In genomic region chr11:86212212-86212611, GRCh38 we compare ENCODE assay signal across 17 cellular contexts.
"Had no signal": no experiment of that assay in that cellular context is flagged by ENCODE, and none has a peak within 500 bp of the region (broad histone marks: within the 10 kb centered on the region; RNA-seq: fewer than 3 reads in every experiment).

No MANE protein-coding gene starts in this region.

- FAIRE-seq: islet of Langerhans had no signal

- H3K9ac ChIP-seq: parathyroid adenoma had no signal

- H3K27ac ChIP-seq: ascending aorta, coronary artery, foreskin keratinocyte, lower lobe of right lung, parathyroid adenoma, tibial artery had no signal

- H3K27ac Mint-ChIP-seq: activated naive CD4-positive, alpha-beta T cell treated with anti-CD3 and anti-CD28 coated beads, Interleukin-2, amount 10 ng/mL, durations not matched to agents 7 days and 5 days; nephron had no signal

- H3K4me3 Mint-ChIP-seq: activated B cell treated with CpG ODN at 0.5 μM for 24 hours; activated naive CD4-positive, alpha-beta T cell treated with anti-CD3 and anti-CD28 coated beads, Interleukin-2, amount 10 ng/mL, durations not matched to agents 7 days and 5 days; nephron; stimulated activated naive B cell treated with anti-CD40 and anti-IgM and Interleukin-4, amounts not matched to agents 10 μg/mL and 1 μg/mL and 100 μg/mL, for 72 hours had no signal

- H3K27me3 Mint-ChIP-seq: activated B cell treated with CpG ODN at 0.5 μM for 24 hours; activated naive CD4-positive, alpha-beta T cell treated with anti-CD3 and anti-CD28 coated beads, Interleukin-2, amount 10 ng/mL, durations not matched to agents 7 days and 5 days; stimulated activated naive B cell treated with anti-CD40 and anti-IgM and Interleukin-4, amounts not matched to agents 10 μg/mL and 1 μg/mL and 100 μg/mL, for 72 hours had no signal

- ATAC-seq: lower lobe of right lung; sciatic nerve; stimulated activated naive B cell treated with anti-CD40 and anti-IgM and Interleukin-4, amounts not matched to agents 10 μg/mL and 1 μg/mL and 100 μg/mL, for 72 hours had no signal

- DNase-seq: activated B cell treated with CpG ODN at 0.5 μM for 24 hours; activated CD4-positive, alpha-beta T cell treated with anti-CD3 and anti-CD28 coated beads for 48 hours; activated naive CD4-positive, alpha-beta T cell treated with anti-CD3 and anti-CD28 coated beads, Interleukin-2, amount 10 ng/mL, durations not matched to agents 7 days and 5 days; glutamatergic neuron; hippocampal formation; lower lobe of right lung; stimulated activated CD4-positive, alpha-beta T cell treated with anti-CD3 and anti-CD28 coated beads, Interleukin-4, amount 100 ng/mL, for 24 hours; stimulated activated naive B cell treated with anti-CD40 and anti-IgM and Interleukin-4, amounts not matched to agents 10 μg/mL and 1 μg/mL and 100 μg/mL, for 72 hours; T-helper 9 cell; tibial artery had no signal

- H3K27me3 ChIP-seq: ascending aorta, tibial artery had no signal

- H3K36me3 Mint-ChIP-seq: activated naive CD4-positive, alpha-beta T cell treated with anti-CD3 and anti-CD28 coated beads, Interleukin-2, amount 10 ng/mL, durations not matched to agents 7 days and 5 days had no signal

- H3K9me3 ChIP-seq: ascending aorta, lower lobe of right lung, tibial artery had no signal

- H3K79me2 ChIP-seq: parathyroid adenoma had no signal

- H3K9me3 Mint-ChIP-seq: activated B cell treated with CpG ODN at 0.5 μM for 24 hours; activated naive CD4-positive, alpha-beta T cell treated with anti-CD3 and anti-CD28 coated beads, Interleukin-2, amount 10 ng/mL, durations not matched to agents 7 days and 5 days had no signal

- H3K4me3 ChIP-seq: ascending aorta, coronary artery, lower lobe of right lung, tibial artery had no signal

- H3K36me3 ChIP-seq: ascending aorta, lower lobe of right lung, tibial artery had no signal

- H3K4me1 ChIP-seq: ascending aorta, foreskin keratinocyte, lower lobe of right lung, parathyroid adenoma, tibial artery had no signal

- H2AFZ ChIP-seq: parathyroid adenoma had no signal
